ENCODE assay signal across 29 cellular contexts in the genomic region with DNA sequence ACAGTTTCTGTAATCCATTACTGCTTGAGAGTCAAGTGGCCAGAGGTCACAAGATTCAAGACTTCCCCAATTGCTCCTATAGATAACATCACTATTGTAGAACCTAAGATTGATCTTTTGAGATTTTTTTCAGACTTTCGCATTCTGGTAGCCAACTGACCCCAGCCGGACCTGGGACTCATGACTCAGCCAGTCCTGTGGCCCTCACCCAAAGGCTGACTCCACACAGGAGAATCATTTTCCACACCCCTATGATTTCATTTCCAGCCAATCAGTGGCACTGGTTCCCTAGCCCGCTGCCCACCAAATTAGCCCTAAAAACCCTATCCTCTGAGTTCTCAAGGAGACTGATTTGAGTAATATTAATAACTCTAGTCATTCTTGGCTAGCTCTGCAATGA.
"Had no signal": no experiment of that assay in that cellular context is flagged by ENCODE, and none has a peak within 500 bp of the region (broad histone marks: within the 10 kb centered on the region; RNA-seq: fewer than 3 reads in every experiment).

No MANE protein-coding gene starts in this region.

- H3K9me3 ChIP-seq: ascending aorta, esophagus muscularis mucosa, gastrocnemius medialis, pancreas, prostate gland, thoracic aorta, vagina had no signal

- H2AFZ ChIP-seq: hepatocyte had no signal

- H3K4me2 ChIP-seq: hepatocyte had no signal

- H3K36me3 ChIP-seq: pancreas, prostate gland had no signal

- H3K27me3 ChIP-seq: ascending aorta, esophagus muscularis mucosa, gastrocnemius medialis, hepatocyte, pancreas, vagina had no signal

- H3K4me1 ChIP-seq: ascending aorta, esophagus muscularis mucosa, gastrocnemius medialis, prostate gland, vagina had no signal

- H3K79me2 ChIP-seq: hepatocyte had no signal

- H3K27ac ChIP-seq: ascending aorta, esophagus muscularis mucosa, gastrocnemius medialis, hepatocyte, pancreas, prostate gland, skin epidermis, thoracic aorta, vagina had no signal

- H3K4me3 ChIP-seq: ascending aorta, esophagus muscularis mucosa, gastrocnemius medialis, hepatocyte, pancreas, prostate gland, skin epidermis, thoracic aorta, vagina had no signal

- DNase-seq: activated CD4-positive, alpha-beta memory T cell treated with anti-CD3 and anti-CD28 coated beads for 36 hours; activated CD4-positive, alpha-beta T cell treated with anti-CD3 and anti-CD28 coated beads, Interleukin-2, amount 10 ng/mL, durations not matched to agents 24 days and 14 days; activated CD4-positive, CD25-positive, alpha-beta regulatory T cell treated with anti-CD3 and anti-CD28 coated beads, Interleukin-2, amount 50 U/mL, for 72 hours; activated CD8-positive, alpha-beta memory T cell treated with anti-CD3 and anti-CD28 coated beads, Interleukin-2, amount 50 U/mL, for 4 hours; activated gamma-delta T cell; activated naive CD4-positive, alpha-beta T cell treated with anti-CD3 and anti-CD28 coated beads, Interleukin-2, amount 10 ng/mL, durations not matched to agents 7 days and 5 days; activated naive CD8-positive, alpha-beta T cell treated with anti-CD3 and anti-CD28 coated beads, Interleukin-2, amount 10 ng/mL, durations not matched to agents 7 days and 5 days; activated T-cell treated with anti-CD3 and anti-CD28 coated beads, Interleukin-2, amount 50 U/mL, for 1 hour; dermis blood vessel endothelial cell; effector CD4-positive, alpha-beta T cell; gastrocnemius medialis; kidney; left colon; mammary epithelial cell; naive thymus-derived CD4-positive, alpha-beta T cell; retina; stimulated activated CD4-positive, alpha-beta T cell treated with anti-CD3 and anti-CD28 coated beads, Interleukin-12 subunit alpha, Interleukin-12 subunit beta, amount 100 ng/mL, for 4 hours; stimulated activated CD4-positive, alpha-beta T cell treated with anti-CD3 and anti-CD28 coated beads, Interleukin-4, amount 100 ng/mL, for 1 hour; T-helper 17 cell; T1000 had no signal

- FAIRE-seq: colon, kidney, pancreas had no signal
